ENCODE assay signal across 11 cellular contexts in the genomic region with DNA sequence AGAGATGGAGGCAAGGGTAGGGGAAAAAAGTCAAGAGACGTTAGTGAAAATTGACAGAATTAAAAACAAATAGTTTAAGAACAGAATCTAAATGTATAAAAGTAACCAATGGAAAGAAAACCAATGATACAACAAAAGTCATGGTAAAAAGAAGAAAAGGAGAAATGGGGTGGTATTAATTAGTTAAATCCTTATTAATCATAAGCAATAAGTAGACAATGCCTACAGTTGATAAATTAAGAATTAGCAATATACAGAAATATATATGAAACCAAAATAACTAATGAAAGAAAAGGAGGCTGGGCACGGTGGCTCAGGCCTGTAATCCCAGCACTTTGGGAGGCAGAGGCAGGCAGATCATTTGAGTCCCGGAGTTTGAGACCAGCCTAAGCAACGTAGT. TPM values are rescaled to one million over a fixed set of nuclear protein-coding genes. Genes with fewer than 3 reads are reported as not detected.
DNase-seq lines count a peak whose midpoint lies in the region; ATAC-seq and FAIRE-seq lines count a peak whose summit lies in the region.
"Had no signal": no experiment of that assay in that cellular context is flagged by ENCODE, and none has a peak within 500 bp of the region (broad histone marks: within the 10 kb centered on the region; RNA-seq: fewer than 3 reads in every experiment).

No MANE protein-coding gene starts in this region.

- no peak for ATAC-seq in activated T-cell treated with anti-CD3 and anti-CD28 coated beads, Interleukin-2, amount 50 U/mL, for 72 hours (replicated peaks in 1 of 2)
- ATAC-seq in T-helper 17 cell, result no peak
- ATAC-seq in stimulated activated effector memory CD8-positive, alpha-beta T cell treated with anti-CD3 and anti-CD28 coated beads, Interleukin-12 subunit alpha, Interleukin-12 subunit beta, amount 100 ng/mL, for 72 hours, result no peak

- H3K27ac Mint-ChIP-seq in activated T-cell treated with anti-CD3 and anti-CD28 coated beads, Interleukin-2, amount 50 U/mL, for 72 hours, result peak overlapping the region; percentile 94
- peak overlapping the region; percentile 92 for H3K27ac Mint-ChIP-seq in T-helper 17 cell
- peak overlapping the region; percentile 93 for H3K27ac Mint-ChIP-seq in stimulated activated effector memory CD8-positive, alpha-beta T cell treated with anti-CD3 and anti-CD28 coated beads, Interleukin-12 subunit alpha, Interleukin-12 subunit beta, amount 100 ng/mL, for 72 hours

- no peaks in the 10 kb centered on the region for H3K9me3 ChIP-seq in T-helper 17 cell (ENCODE audit: control insufficient read depth, low read length, poor library complexity, severe bottlenecking)

- DNase-seq in activated T-cell treated with anti-CD3 and anti-CD28 coated beads, Interleukin-2, amount 50 U/mL, for 72 hours, result no peak
- DNase-seq in activated T-cell treated with anti-CD3 and anti-CD28 coated beads, Interleukin-2, amount 50 U/mL, for 1 hour, result no peak
- DNase-seq in T-helper 17 cell (no peak), epithelial cell of prostate (ENCODE audit: low read depth, low spot score) (no peak), urothelium cell line (ENCODE audit: low spot score) (no peak), ureter (ENCODE audit: low spot score) (no peak), NOMO-1 (lab: John Stamatoyannopoulos, UW; ENCODE audit: unreplicated experiment in 2 of 2) (no peak)
- DNase-seq in stimulated activated effector memory CD8-positive, alpha-beta T cell treated with anti-CD3 and anti-CD28 coated beads, Interleukin-12 subunit alpha, Interleukin-12 subunit beta, amount 100 ng/mL, for 72 hours (ENCODE audit: low spot score in 2 of 2), result no peak
- DNase-seq: activated CD4-positive, CD25-positive, alpha-beta regulatory T cell treated with anti-CD3 and anti-CD28 coated beads, Interleukin-2, amount 50 U/mL, for 72 hours; occipital lobe; PC-9 had no signal

- H3K27ac ChIP-seq in epithelial cell of prostate, result peak overlapping the region; percentile 49
- H3K27ac ChIP-seq: PC-9 had no signal

- H3K36me3 Mint-ChIP-seq in activated T-cell treated with anti-CD3 and anti-CD28 coated beads, Interleukin-2, amount 50 U/mL, for 72 hours (ENCODE audit: insufficient read depth in 2 of 2), result no peaks in the 10 kb centered on the region
- H3K36me3 Mint-ChIP-seq in T-helper 17 cell (ENCODE audit: low read depth), result no peaks in the 10 kb centered on the region
- no peaks in the 10 kb centered on the region for H3K36me3 Mint-ChIP-seq in stimulated activated effector memory CD8-positive, alpha-beta T cell treated with anti-CD3 and anti-CD28 coated beads, Interleukin-12 subunit alpha, Interleukin-12 subunit beta, amount 100 ng/mL, for 72 hours

- H3K27me3 Mint-ChIP-seq in activated T-cell treated with anti-CD3 and anti-CD28 coated beads, Interleukin-2, amount 50 U/mL, for 72 hours (ENCODE audit: low read depth), result no peaks in the 10 kb centered on the region
- no peaks in the 10 kb centered on the region for H3K27me3 Mint-ChIP-seq in T-helper 17 cell

- no peaks in the 10 kb centered on the region for H3K9me3 Mint-ChIP-seq in activated T-cell treated with anti-CD3 and anti-CD28 coated beads, Interleukin-2, amount 50 U/mL, for 72 hours
- no peaks in the 10 kb centered on the region for H3K9me3 Mint-ChIP-seq in stimulated activated effector memory CD8-positive, alpha-beta T cell treated with anti-CD3 and anti-CD28 coated beads, Interleukin-12 subunit alpha, Interleukin-12 subunit beta, amount 100 ng/mL, for 72 hours

- H3K4me1 Mint-ChIP-seq in activated T-cell treated with anti-CD3 and anti-CD28 coated beads, Interleukin-2, amount 50 U/mL, for 72 hours (ENCODE audit: low read depth), result peaks cover 20% of the 10 kb centered on the region
- peaks cover 23% of the 10 kb centered on the region for H3K4me1 Mint-ChIP-seq in T-helper 17 cell
- peaks cover 28% of the 10 kb centered on the region for H3K4me1 Mint-ChIP-seq in stimulated activated effector memory CD8-positive, alpha-beta T cell treated with anti-CD3 and anti-CD28 coated beads, Interleukin-12 subunit alpha, Interleukin-12 subunit beta, amount 100 ng/mL, for 72 hours

- no peak for FAIRE-seq in urothelium cell line (lab: Jason Lieb, UNC)

- H3K4me3 Mint-ChIP-seq in activated T-cell treated with anti-CD3 and anti-CD28 coated beads, Interleukin-2, amount 50 U/mL, for 72 hours, result peak overlapping the region; percentile 9 to 35
- no peak overlapping the region for H3K4me3 Mint-ChIP-seq in T-helper 17 cell
- H3K4me3 Mint-ChIP-seq in stimulated activated effector memory CD8-positive, alpha-beta T cell treated with anti-CD3 and anti-CD28 coated beads, Interleukin-12 subunit alpha, Interleukin-12 subunit beta, amount 100 ng/mL, for 72 hours, result no peak overlapping the region

RNA-seq across cellular contexts. Expression of a gene that starts 23.8 kb away (rescaled TPM):
- 10 to 100 TPM; 12.1 to 19.0 TPM for total RNA-seq in activated T-cell treated with anti-CD3 and anti-CD28 coated beads, Interleukin-2, amount 50 U/mL, for 72 hours
- total RNA-seq in T-helper 17 cell (10 to 100 TPM; 31.8 to 32.9 TPM), ureter (35.4 TPM)

RNA-seq across cellular contexts. Expression of a gene that starts 24.2 kb away (rescaled TPM):
- total RNA-seq in activated T-cell treated with anti-CD3 and anti-CD28 coated beads, Interleukin-2, amount 50 U/mL, for 72 hours, result 10 to 100 TPM; 19.1 to 25.8 TPM
- 10 to 100 TPM; 64.7 to 89.7 TPM for total RNA-seq in T-helper 17 cell
- total RNA-seq in ureter, result 29.2 TPM

RNA-seq across cellular contexts. Expression of a gene that starts 24.2 kb away (rescaled TPM):
- 10 to 100 TPM; 80.3 to 81.8 TPM for total RNA-seq in activated T-cell treated with anti-CD3 and anti-CD28 coated beads, Interleukin-2, amount 50 U/mL, for 72 hours
- total RNA-seq in T-helper 17 cell (10 to 100 TPM; 25.7 to 27.7 TPM), ureter (42.7 TPM)

Comparison
In these comparisons a context has a peak if more than half of its experiments do, and no peak if none do; other contexts are left out.
1. H3K4me3 Mint-ChIP-seq: peak in activated T-cell treated with anti-CD3 and anti-CD28 coated beads, Interleukin-2, amount 50 U/mL, for 72 hours (2 of 2); none in T-helper 17 cell (single experiment) and stimulated activated effector memory CD8-positive, alpha-beta T cell treated with anti-CD3 and anti-CD28 coated beads, Interleukin-12 subunit alpha, Interleukin-12 subunit beta, amount 100 ng/mL, for 72 hours (single experiment).
2. Peak in every context shown above with its lines, with median percentiles within 50 percentile points of each other: H3K27ac Mint-ChIP-seq.